ENCODE assay signal across 26 cellular contexts in genomic region chr12:116647802-116648201, GRCh38.
"Had no signal": no experiment of that assay in that cellular context is flagged by ENCODE, and none has a peak within 500 bp of the region (broad histone marks: within the 10 kb centered on the region; RNA-seq: fewer than 3 reads in every experiment).

No MANE protein-coding gene starts in this region.

- H3K4me3 Mint-ChIP-seq: activated CD4-positive, alpha-beta memory T cell treated with anti-CD3 and anti-CD28 coated beads, Interleukin-2, amount 10 ng/mL, durations not matched to agents 7 days and 5 days; activated CD4-positive, alpha-beta T cell treated with anti-CD3 and anti-CD28 coated beads for 36 hours; activated naive CD4-positive, alpha-beta T cell treated with anti-CD3 and anti-CD28 coated beads for 36 hours; activated naive CD8-positive, alpha-beta T cell; activated T-helper 17 cell treated with anti-CD3 and anti-CD28 coated beads, Interleukin-2, amount 50 U/mL, for 72 hours; brain; T-helper 1 cell treated with Interleukin-12 subunit alpha and Interleukin-12 subunit beta and Interleukin-4 antibody, amounts not matched to agents 30 μg/mL and 1 μg/mL, for 36 hours had no signal

- DNase-seq: activated CD4-positive, alpha-beta memory T cell treated with anti-CD3 and anti-CD28 coated beads, Interleukin-2, amount 10 ng/mL, durations not matched to agents 7 days and 5 days; activated CD4-positive, alpha-beta T cell treated with anti-CD3 and anti-CD28 coated beads for 36 hours; activated CD4-positive, alpha-beta T cell treated with anti-CD3 and anti-CD28 coated beads, Interleukin-2, amount 50 U/mL, for 1 hour; activated gamma-delta T cell; activated naive CD4-positive, alpha-beta T cell treated with anti-CD3 and anti-CD28 coated beads for 36 hours; activated T-cell treated with anti-CD3 and anti-CD28 coated beads for 4 hours; activated T-cell treated with anti-CD3 and anti-CD28 coated beads, Interleukin-2, amount 50 U/mL, for 48 hours; amygdala; Karpas-422; MM.1S; NCI-H1048; NCI-H1930; NCI-H2107; NCI-H2171 treated with DMSO at 0.1 percent for 48 hours; NCI-H226; NCI-H774; NK-92 treated with Interleukin-12 subunit alpha and Interleukin-12 subunit beta, amount 100 ng/mL, for 24 hours; OCI-M1; RPMI8226; SHP77; WERI-Rb-1 had no signal

- H3K4me1 Mint-ChIP-seq: activated T-helper 17 cell treated with anti-CD3 and anti-CD28 coated beads, Interleukin-2, amount 50 U/mL, for 72 hours had no signal

- H3K36me3 ChIP-seq: SJSA1, WERI-Rb-1 had no signal

- H3K9me3 Mint-ChIP-seq: activated naive CD4-positive, alpha-beta T cell treated with anti-CD3 and anti-CD28 coated beads for 36 hours; activated T-helper 17 cell treated with anti-CD3 and anti-CD28 coated beads, Interleukin-2, amount 50 U/mL, for 72 hours had no signal

- H3K36me3 Mint-ChIP-seq: brain had no signal

- H3K9me3 ChIP-seq: SJSA1 had no signal

- H3K4me1 ChIP-seq: SJSA1 had no signal

- H3K4me3 ChIP-seq: SJSA1 had no signal

- H3K27ac ChIP-seq: SJSA1, WERI-Rb-1 had no signal

- H3K27ac Mint-ChIP-seq: activated CD4-positive, alpha-beta memory T cell treated with anti-CD3 and anti-CD28 coated beads, Interleukin-2, amount 10 ng/mL, durations not matched to agents 7 days and 5 days; activated CD4-positive, alpha-beta T cell treated with anti-CD3 and anti-CD28 coated beads for 36 hours; activated naive CD4-positive, alpha-beta T cell treated with anti-CD3 and anti-CD28 coated beads for 36 hours; activated naive CD8-positive, alpha-beta T cell; activated T-helper 17 cell treated with anti-CD3 and anti-CD28 coated beads, Interleukin-2, amount 50 U/mL, for 72 hours; brain; T-helper 1 cell treated with Interleukin-12 subunit alpha and Interleukin-12 subunit beta and Interleukin-4 antibody, amounts not matched to agents 30 μg/mL and 1 μg/mL, for 36 hours had no signal

- H3K27me3 ChIP-seq: SJSA1 had no signal
